ENCODE assay signal across 24 cellular contexts in the genomic region with DNA sequence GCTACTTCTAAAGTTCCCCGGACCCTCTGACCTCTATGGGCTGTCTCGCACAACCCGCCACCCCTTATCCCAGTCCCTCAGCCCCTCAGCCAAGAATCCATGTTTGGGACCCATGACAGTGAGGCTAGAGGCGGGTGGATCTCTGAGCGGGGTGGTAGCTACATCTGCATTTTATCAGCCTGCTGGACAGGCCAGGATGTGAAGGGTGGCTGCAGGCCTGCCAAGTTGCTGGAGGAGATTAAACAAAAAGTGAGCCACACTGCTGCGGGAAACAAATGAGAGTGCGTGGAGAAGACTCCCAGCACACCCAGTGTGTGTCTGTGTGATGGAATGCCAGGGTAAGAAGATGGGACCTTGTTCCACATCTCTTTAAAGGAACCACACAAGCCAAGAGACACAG. TPM values are rescaled to one million over a fixed set of nuclear protein-coding genes. Genes with fewer than 3 reads are reported as not detected.
DNase-seq lines count a peak whose midpoint lies in the region; ATAC-seq and TF ChIP-seq lines count a peak whose summit lies in the region.
"Had no signal": no experiment of that assay in that cellular context is flagged by ENCODE, and none has a peak within 500 bp of the region (broad histone marks: within the 10 kb centered on the region; RNA-seq: fewer than 3 reads in every experiment).

No MANE protein-coding gene starts in this region.

- peaks cover 42% of the 10 kb centered on the region for H3F3A ChIP-seq in PC-9 (ENCODE audit: insufficient read depth, low read depth)

- POLR2A ChIA-PET in PC-9 (lab: Charles Lee; ENCODE audit: unreplicated experiment): no interaction called here

- CTCF ChIA-PET in PC-9 (lab: Charles Lee): no interaction called here

- ATAC-seq in HG02678 (IDR thresholded peaks at IDR 0.05; ENCODE audit: unreplicated experiment): no peak
- ATAC-seq: HCT116, lower lobe of right lung, psoas muscle, T-cell had no signal

- intact Hi-C loops in PC-9 (cut with micrococcal nuclease; ENCODE audit: unreplicated experiment) (loop anchor here (5.0 to 10.0 kb wide), 3 partner anchors 215 to 845 kb away; a partner anchor contains a TSS), esophagus squamous epithelium (cut with DNase I) (no loop called here)

- peak overlapping the region; percentile 98 for H3K27ac ChIP-seq in PC-9
- H3K27ac ChIP-seq in esophagus squamous epithelium: peak overlapping the region; percentile 82 to 91 (median 90)
- H3K27ac ChIP-seq in suprapubic skin: peak overlapping the region; percentile 95
- H3K27ac ChIP-seq: HL-60, psoas muscle had no signal

- H3K27me3 ChIP-seq in PC-9 (ENCODE audit: insufficient read depth, low read depth) (no peaks in the 10 kb centered on the region), esophagus squamous epithelium (no peaks in the 10 kb centered on the region), suprapubic skin (no peaks in the 10 kb centered on the region)

- H3K36me3 ChIP-seq in PC-9 (ENCODE audit: low read depth) (no peaks in the 10 kb centered on the region), esophagus squamous epithelium (peaks cover 0 to 18% (median 0%) of the 10 kb centered on the region in 3 donors), suprapubic skin (no peaks in the 10 kb centered on the region)
- H3K36me3 ChIP-seq: lower lobe of right lung had no signal

- H3K4me3 ChIP-seq in PC-9: no peak overlapping the region
- no peak overlapping the region for H3K4me3 ChIP-seq in esophagus squamous epithelium
- H3K4me3 ChIP-seq in suprapubic skin: no peak overlapping the region
- H3K4me3 ChIP-seq: lower lobe of right lung, psoas muscle had no signal

- no peak overlapping the region for H3K4me2 ChIP-seq in PC-9

- DNase-seq in PC-9 (no peak), esophagus squamous epithelium (lab: John Stamatoyannopoulos, UW) (no peak), mucosa of gallbladder (ENCODE audit: low spot score) (peak; percentile 35), suprapubic skin (ENCODE audit: low spot score in 2 of 2) (no peak), AG08395 (ENCODE audit: low spot score) (no peak), dermis blood vessel endothelial cell (no peak)
- DNase-seq: activated CD4-positive, alpha-beta memory T cell treated with anti-CD3 and anti-CD28 coated beads for 36 hours; activated naive CD8-positive, alpha-beta T cell treated with anti-CD3 and anti-CD28 coated beads for 36 hours; CD4-positive, alpha-beta T cell; DMS 273 treated with DMSO at 0.1 percent for 48 hours; islet precursor cell; lower lobe of right lung; NCI-H1092; NCI-H2081; psoas muscle; SHP77; stimulated activated CD4-positive, alpha-beta T cell treated with anti-CD3 and anti-CD28 coated beads, Interleukin-1b, Interleukin-23, amount 100 ng/mL, for 48 hours; T-cell had no signal

- TF ChIP-seq CTCF in PC-9 (conservative IDR thresholded peaks at IDR 0.05) (no peak), esophagus squamous epithelium (IDR thresholded peaks at IDR 0.05) (no peak), suprapubic skin (IDR thresholded peaks at IDR 0.05) (no peak)

- H3K4me1 ChIP-seq in PC-9 (replicated peaks; ENCODE audit: insufficient read depth): peaks cover 39% of the 10 kb centered on the region
- H3K4me1 ChIP-seq in esophagus squamous epithelium: peaks cover 37 to 76% (median 50%) of the 10 kb centered on the region in 3 donors
- peaks cover 69% of the 10 kb centered on the region for H3K4me1 ChIP-seq in suprapubic skin

- no TSS peak for BruUV-seq in PC-9 (replicated peaks; lab: Mats Ljungman, UMichigan)

- H3K9me2 ChIP-seq in PC-9 (ENCODE audit: insufficient read depth): no peaks in the 10 kb centered on the region

- H3K9me3 ChIP-seq in PC-9 (ENCODE audit: insufficient read depth, low read depth): no peaks in the 10 kb centered on the region
- H3K9me3 ChIP-seq in esophagus squamous epithelium: no peaks in the 10 kb centered on the region
- H3K9me3 ChIP-seq in suprapubic skin: no peaks in the 10 kb centered on the region
- H3K9me3 ChIP-seq: lower lobe of right lung, psoas muscle had no signal

- no peak for TF ChIP-seq EP300 in suprapubic skin (IDR thresholded peaks at IDR 0.05)

- H3K79me2 ChIP-seq in PC-9 (ENCODE audit: low read depth): peaks cover 23% of the 10 kb centered on the region

- H4K20me1 ChIP-seq in PC-9 (ENCODE audit: insufficient read depth): no peaks in the 10 kb centered on the region

- H2AFZ ChIP-seq in PC-9: no peak overlapping the region

- 58 to 67% methylated on average over 6 to 7 of the region's 7 CpGs for WGBS in esophagus squamous epithelium, 2 donors
- 64% methylated on average over 7 of the region's 7 CpGs for WGBS in suprapubic skin

- TF ChIP-seq POLR2A in esophagus squamous epithelium (IDR thresholded peaks at IDR 0.05) (no peak), suprapubic skin (IDR thresholded peaks at IDR 0.05) (no peak)

RNA-seq across cellular contexts. Expression of a gene that starts 51.1 kb away (rescaled TPM):
- total RNA-seq in PC-9 (2021) (0.43 and 0.57 TPM in 2 replicates), esophagus squamous epithelium (under 1 TPM in 1 of 4 donors, not detected in 3; 0.09 TPM), mucosa of gallbladder (0.43 TPM), suprapubic skin (not detected), dermis blood vessel endothelial cell (0.17 and 0.33 TPM in 2 replicates)
- total RNA-seq: activated CD4-positive, alpha-beta memory T cell treated with anti-CD3 and anti-CD28 coated beads for 36 hours; activated naive CD8-positive, alpha-beta T cell treated with anti-CD3 and anti-CD28 coated beads for 36 hours; activated T-helper 2 cell treated with anti-CD3 and anti-CD28 coated beads, Interferon-gamma antibody, Interleukin-2, Interleukin-4, amounts not matched to agents 10 μg/mL and 5 μg/mL and 100 μg/mL, durations not matched to agents 14 hours and 24 hours and 36 hours; CD4-positive, alpha-beta T cell; cerebellum; psoas muscle; skeletal muscle tissue; T-cell had no signal
